In genomic region chr5:124054564-124054963, GRCh38 we compare ENCODE assay signal across 1 cellular context.
A peak's percentile ranks its signal among the peaks of the same experiment; 100 is the strongest.
TF ChIP-seq lines count a peak whose summit lies in the region.

No MANE protein-coding gene starts in this region.

TF ChIP-seq in GM12878, 131 proteins besides CTCF, POLR2A, EP300 and RAD21 (continued from another document):
- TF ChIP-seq ATF3 (IDR thresholded peaks at IDR 0.05; ENCODE audit: borderline replicate concordance, extremely low read depth, low read depth, low read length) (no peak), PRDM15 (CRISPR knock-in tag; IDR thresholded peaks at IDR 0.05) (no peak), MEF2B (IDR thresholded peaks at IDR 0.05; ENCODE audit: partially characterized antibody, poor library complexity, severe bottlenecking) (peak; percentile 26), E2F8 (IDR thresholded peaks at IDR 0.05; ENCODE audit: low read depth, partially characterized antibody) (no peak), MEF2A (IDR thresholded peaks at IDR 0.05; ENCODE audit: insufficient read depth, low read depth, low read length) (peak; percentile 86), RUNX3 (IDR thresholded peaks at IDR 0.05; ENCODE audit: low read length) (peak; percentile 77), NKRF (conservative IDR thresholded peaks at IDR 0.05) (no peak), SKIL (IDR thresholded peaks at IDR 0.05; ENCODE audit: low read depth, poor library complexity, severe bottlenecking) (no peak), TCF12 (IDR thresholded peaks at IDR 0.05; ENCODE audit: low read depth, low read length) (no peak), LARP7 (IDR thresholded peaks at IDR 0.05) (no peak), IKZF1 (conservative IDR thresholded peaks at IDR 0.05) (no peak), STAT1 (conservative IDR thresholded peaks at IDR 0.05) (no peak), EZH2 (IDR thresholded peaks at IDR 0.05; ENCODE audit: borderline replicate concordance, control insufficient read depth, low read depth, low read length) (no peak), IKZF2 (IDR thresholded peaks at IDR 0.05) (peak in 1 of 2 experiments; percentile 31; a peak in 1 of 4 replicates), BCLAF1 (IDR thresholded peaks at IDR 0.05) (no peak), ZZZ3 (IDR thresholded peaks at IDR 0.05; ENCODE audit: control insufficient read depth, insufficient read length, low read depth) (no peak), SMAD5 (IDR thresholded peaks at IDR 0.05; ENCODE audit: low read depth) (no peak), SUPT20H (IDR thresholded peaks at IDR 0.05; ENCODE audit: borderline replicate concordance, control insufficient read depth, low read depth, low read length) (no peak), ZNF384 (IDR thresholded peaks at IDR 0.05; ENCODE audit: borderline replicate concordance, low read depth, low read length) (no peak), ASH2L (IDR thresholded peaks at IDR 0.05; ENCODE audit: borderline replicate concordance, low read depth) (no peak), SUZ12 (IDR thresholded peaks at IDR 0.05; ENCODE audit: unreplicated experiment) (no peak), PML (IDR thresholded peaks at IDR 0.05; ENCODE audit: low read length) (no peak), MAX (IDR thresholded peaks at IDR 0.05; ENCODE audit: low read depth, low read length) (no peak), MTA3 (IDR thresholded peaks at IDR 0.05; ENCODE audit: borderline replicate concordance, low read length) (no peak), NBN (IDR thresholded peaks at IDR 0.05) (no peak), ZBTB4 (CRISPR knock-in tag; IDR thresholded peaks at IDR 0.05) (no peak), CBFB (IDR thresholded peaks at IDR 0.05; ENCODE audit: low read depth) (no peak), NFIC (IDR thresholded peaks at IDR 0.05; ENCODE audit: low read depth, low read length) (peak; percentile 56)
